1 cellular context compared by ENCODE assay signal in genomic region chr13:114048463-114048862, GRCh38.
TF ChIP-seq lines count a peak whose summit lies in the region.

No MANE protein-coding gene starts in this region.

TF ChIP-seq in IMR-90, 13 proteins besides CTCF, POLR2A, EP300 and RAD21:
- TF ChIP-seq CEBPB (IDR thresholded peaks at IDR 0.05; ENCODE audit: low read depth, low read length), result no peak
- TF ChIP-seq CHD1 (IDR thresholded peaks at IDR 0.05; ENCODE audit: low read depth, low read length), result no peak
- TF ChIP-seq FOS (IDR thresholded peaks at IDR 0.05; ENCODE audit: low read depth, low read length), result no peak
- TF ChIP-seq MAFK (IDR thresholded peaks at IDR 0.05; ENCODE audit: low read depth, low read length), result no peak
- TF ChIP-seq SMC3 (IDR thresholded peaks at IDR 0.05; ENCODE audit: low read depth, low read length), result no peak
- no peak for TF ChIP-seq BHLHE40 (IDR thresholded peaks at IDR 0.05; ENCODE audit: low read depth, low read length)
- no peak for TF ChIP-seq ELK1 (IDR thresholded peaks at IDR 0.05; ENCODE audit: borderline replicate concordance, low read depth, low read length)
- no peak for TF ChIP-seq MXI1 (IDR thresholded peaks at IDR 0.05; ENCODE audit: borderline replicate concordance, low read depth, low read length)
